ENCODE assay signal across 8 cellular contexts in the genomic region with DNA sequence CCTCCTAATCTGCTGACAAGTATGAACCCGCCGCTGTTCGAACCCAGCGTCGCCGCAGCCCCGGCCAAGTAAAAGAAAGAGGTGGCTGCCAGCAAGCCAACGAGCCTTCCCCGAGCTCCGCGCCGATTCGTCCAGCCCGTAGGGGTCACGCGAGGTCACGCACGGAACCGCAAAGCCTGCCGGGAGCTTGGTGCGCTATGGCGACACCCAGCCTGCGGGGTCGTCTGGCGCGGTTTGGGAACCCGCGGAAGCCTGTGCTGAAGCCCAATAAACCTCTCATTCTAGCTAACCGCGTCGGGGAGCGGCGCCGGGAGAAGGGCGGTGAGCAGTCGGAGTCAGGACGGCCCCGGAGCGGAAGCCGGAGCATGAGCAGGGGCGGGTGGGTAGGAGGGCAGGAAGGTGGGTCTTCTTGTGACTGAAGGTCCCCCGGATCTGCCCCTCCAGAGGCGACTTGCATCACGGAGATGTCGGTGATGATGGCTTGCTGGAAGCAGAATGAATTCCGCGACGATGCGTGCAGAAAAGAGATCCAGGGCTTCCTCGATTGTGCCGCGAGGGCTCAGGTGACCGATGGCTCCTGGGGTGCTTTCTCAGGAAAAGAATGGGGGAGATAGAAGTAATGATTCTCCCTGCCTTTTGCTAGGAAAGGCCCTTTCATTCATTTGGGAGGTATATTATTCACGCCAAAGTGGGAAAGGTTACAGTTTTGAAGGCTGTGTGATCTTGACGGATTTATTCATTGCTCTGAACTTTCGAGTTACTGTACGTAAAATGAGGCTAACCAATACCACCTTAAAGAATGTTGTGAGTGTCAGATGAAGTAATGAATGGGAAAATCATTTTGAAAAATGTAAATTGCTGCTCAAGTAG. TPM values are rescaled to one million over a fixed set of nuclear protein-coding genes. Genes with fewer than 3 reads are reported as not detected.
DNase-seq lines count a peak whose midpoint lies in the region; ATAC-seq and TF ChIP-seq lines count a peak whose summit lies in the region.

A gene (plus strand): TSS at position 170 of the 870 bp plus-strand sequence. CDS start 28 bp downstream, at position 198.

- peak within 1 kb of the TSS; percentile 100 for H3K4me3 Mint-ChIP-seq in activated CD4-positive, alpha-beta T cell treated with anti-CD3 and anti-CD28 coated beads, Interleukin-2, amount 10 ng/mL, durations not matched to agents 24 days and 14 days

- H3K79me2 ChIP-seq in ACC112 (ENCODE audit: control insufficient read depth, insufficient read depth, low read length, unreplicated experiment): peaks cover 67% of the 10 kb centered on the region

- H3K27ac Mint-ChIP-seq in activated CD4-positive, alpha-beta T cell treated with anti-CD3 and anti-CD28 coated beads, Interleukin-2, amount 10 ng/mL, durations not matched to agents 24 days and 14 days: peak within 1 kb of the TSS; percentile 100

- no peak for TF ChIP-seq CTCF in coronary artery (IDR thresholded peaks at IDR 0.05)

- H3K36me3 Mint-ChIP-seq in activated CD4-positive, alpha-beta T cell treated with anti-CD3 and anti-CD28 coated beads, Interleukin-2, amount 10 ng/mL, durations not matched to agents 24 days and 14 days (ENCODE audit: low read depth): peaks cover 27% of the 10 kb centered on the region

- H3K4me1 Mint-ChIP-seq in activated CD4-positive, alpha-beta T cell treated with anti-CD3 and anti-CD28 coated beads, Interleukin-2, amount 10 ng/mL, durations not matched to agents 24 days and 14 days: peaks cover 44% of the 10 kb centered on the region

- H3K4me3 ChIP-seq in ACC112 (ENCODE audit: low read depth, low read length): peak within 1 kb of the TSS; percentile 87
- peak within 1 kb of the TSS; percentile 90 for H3K4me3 ChIP-seq in coronary artery

- H2AFZ ChIP-seq in ACC112 (ENCODE audit: low read length, unreplicated experiment): peak within 1 kb of the TSS; percentile 81

- intact Hi-C loops in activated CD4-positive, alpha-beta T cell treated with anti-CD3 and anti-CD28 coated beads, Interleukin-2, amount 10 ng/mL, durations not matched to agents 24 days and 14 days (cut with micrococcal nuclease): loop anchor here (1.0 kb wide), 3 partner anchors 9 to 287 kb away; a partner anchor contains a TSS

- H3K4me1 ChIP-seq in ACC112 (ENCODE audit: control insufficient read depth, insufficient read depth, low read length, unreplicated experiment): peaks cover 25% of the 10 kb centered on the region

- H3K27ac ChIP-seq in ACC112 (ENCODE audit: low read depth, low read length): peak within 1 kb of the TSS; percentile 53
- H3K27ac ChIP-seq in coronary artery: peak within 1 kb of the TSS; percentile 83 to 97

- H3K36me3 ChIP-seq in ACC112 (ENCODE audit: insufficient read depth, low read length): 0 out of 2 replicates have a peak, but pooled peaks cover 3% of the 10 kb centered on the region

- H3K27me3 ChIP-seq in ACC112 (ENCODE audit: insufficient read depth, low read length): no peaks in the 10 kb centered on the region

- no peaks in the 10 kb centered on the region for H3K9me3 Mint-ChIP-seq in activated CD4-positive, alpha-beta T cell treated with anti-CD3 and anti-CD28 coated beads, Interleukin-2, amount 10 ng/mL, durations not matched to agents 24 days and 14 days

- peak; percentile 88 for DNase-seq in NCI-H510A treated with DMSO at 0.1 percent for 48 hours (lab: John Stamatoyannopoulos, UW)
- DNase-seq in activated CD4-positive, alpha-beta T cell treated with anti-CD3 and anti-CD28 coated beads, Interleukin-2, amount 10 ng/mL, durations not matched to agents 24 days and 14 days: peak; percentile 98
- DNase-seq in coronary artery (ENCODE audit: low spot score): peak; percentile 95
- DNase-seq in left kidney (ENCODE audit: low read depth, low spot score): peak; percentile 97
- peak; percentile 92 for DNase-seq in stimulated activated CD4-positive, alpha-beta T cell treated with anti-CD3 and anti-CD28 coated beads, Interleukin-1b, Interleukin-23, amount 100 ng/mL, for 48 hours

- no peaks in the 10 kb centered on the region for H3K27me3 Mint-ChIP-seq in activated CD4-positive, alpha-beta T cell treated with anti-CD3 and anti-CD28 coated beads, Interleukin-2, amount 10 ng/mL, durations not matched to agents 24 days and 14 days

- ATAC-seq in GM18870 (IDR thresholded peaks at IDR 0.05; ENCODE audit: unreplicated experiment) (peak; percentile 46), HG03280 (IDR thresholded peaks at IDR 0.05; ENCODE audit: unreplicated experiment) (peak; percentile 58)

RNA-seq across cellular contexts. Expression of the gene that starts here (rescaled TPM):
- total RNA-seq in activated CD4-positive, alpha-beta T cell treated with anti-CD3 and anti-CD28 coated beads, Interleukin-2, amount 10 ng/mL, durations not matched to agents 24 days and 14 days: 34.9 and 37.8 TPM in 2 replicates

Comparison
In these comparisons a context has a peak if more than half of its experiments do, and no peak if none do; other contexts are left out.
1. Peak in every context shown above with its lines: DNase-seq, ATAC-seq, H3K4me3 ChIP-seq and H3K27ac ChIP-seq.